ENCODE assay signal across 8 cellular contexts in genomic region chr14:68911594-68912227, GRCh38.
DNase-seq lines count a peak whose midpoint lies in the region; ATAC-seq and TF ChIP-seq lines count a peak whose summit lies in the region.

No MANE protein-coding gene starts in this region.

- intact Hi-C loops in left ventricle myocardium superior (cut with micrococcal nuclease) = loop anchor here (5.0 kb wide), 2 partner anchors 91 to 181 kb away; no protein-coding TSS in a partner anchor

- DNase-seq in BJ (ENCODE audit: low read depth) = no peak
- DNase-seq in NCI-H1417 treated with DMSO at 0.1 percent for 48 hours (lab: John Stamatoyannopoulos, UW) = peak; percentile 34
- peak; percentile 31 to 69 (median 63) for DNase-seq in T-helper 2 cell
- DNase-seq in amniotic stem cell (lab: John Stamatoyannopoulos, UW) = peak; percentile 70
- DNase-seq in left ventricle myocardium superior = peak; percentile 75
- peak; percentile 34 for DNase-seq in retinal pigment epithelial cell (ENCODE audit: low read depth)

- H3K4me3 ChIP-seq in BJ (ENCODE audit: low read depth, low read length) (no peak overlapping the region), retinal pigment epithelial cell (ENCODE audit: low read length) (no peak overlapping the region)

- ATAC-seq in GM21723 (IDR thresholded peaks at IDR 0.05; ENCODE audit: unreplicated experiment) (peak; percentile 66), left ventricle myocardium superior (peak; percentile 92), HG02588 (IDR thresholded peaks at IDR 0.05; ENCODE audit: unreplicated experiment) (no peak)

- POLR2A ChIA-PET in BJ (lab: Charles Lee) = no interaction called here

- no peaks in the 10 kb centered on the region for H3K27me3 ChIP-seq in BJ (ENCODE audit: control insufficient read depth, insufficient read depth, low read length)

- peaks cover 48% of the 10 kb centered on the region for H3K36me3 ChIP-seq in BJ (ENCODE audit: control insufficient read depth, insufficient read depth, low read length)

- TF ChIP-seq CTCF in BJ (IDR thresholded peaks at IDR 0.05; ENCODE audit: insufficient read depth, low read depth, low read length) (peak; percentile 99), retinal pigment epithelial cell (conservative IDR thresholded peaks at IDR 0.05; ENCODE audit: low read depth, low read length) (peak; percentile 98)

- CTCF ChIA-PET in BJ (lab: Yijun Ruan, JAX) = interaction anchor here (0.6 to 6.1 kb wide), 33 partner anchors 8 to 1683 kb away, joined by 3 to 35 read pairs (median 4); no protein-coding TSS in a partner anchor
